21 cellular contexts compared by ENCODE assay signal in the genomic region with DNA sequence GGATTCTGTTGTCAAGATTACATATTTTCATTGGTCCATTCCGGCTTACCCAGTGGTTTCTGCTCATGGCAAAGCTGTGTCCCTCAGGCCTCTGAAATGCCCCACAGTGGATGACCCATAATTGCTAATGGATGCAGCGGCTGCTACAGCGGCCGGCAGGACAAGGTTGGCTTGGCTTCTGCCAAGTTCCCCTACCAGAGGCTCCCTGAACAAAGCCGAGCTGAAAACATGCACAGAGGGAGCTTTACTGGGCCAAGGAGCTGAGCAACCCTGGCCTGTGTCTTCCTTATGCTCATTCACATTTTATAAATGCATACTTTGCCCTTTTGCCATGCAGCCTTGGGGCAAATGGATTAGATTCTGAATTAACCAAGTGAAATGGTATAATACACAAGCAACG.
"Had no signal": no experiment of that assay in that cellular context is flagged by ENCODE, and none has a peak within 500 bp of the region (broad histone marks: within the 10 kb centered on the region; RNA-seq: fewer than 3 reads in every experiment).

No MANE protein-coding gene starts in this region.

- FAIRE-seq: islet of Langerhans, kidney, pancreas had no signal

- ATAC-seq: left colon; naive thymus-derived CD8-positive, alpha-beta T cell; pancreas; right cardiac atrium; sciatic nerve; stimulated activated naive B cell treated with anti-CD40 and anti-IgM and Interleukin-4, amounts not matched to agents 10 μg/mL and 1 μg/mL and 100 μg/mL, for 72 hours; stimulated activated naive CD8-positive, alpha-beta T cell treated with anti-CD3 and anti-CD28 coated beads, Interleukin-15, Interleukin-2, amounts not matched to agents 100 U/mL and 50 U/mL, for 24 hours had no signal

- H3K27ac ChIP-seq: left ventricle myocardium inferior, pancreas, skin epidermis, stomach, testis, thyroid gland, transverse colon, upper lobe of left lung had no signal

- DNase-seq: immature natural killer cell; kidney; left colon; left ventricle myocardium inferior; naive thymus-derived CD8-positive, alpha-beta T cell; pancreas; right cardiac atrium; stimulated activated CD4-positive, alpha-beta T cell treated with anti-CD3 and anti-CD28 coated beads, Interleukin-12 subunit alpha, Interleukin-12 subunit beta, amount 100 ng/mL, for 4 hours; stimulated activated CD4-positive, alpha-beta T cell treated with anti-CD3 and anti-CD28 coated beads, Interleukin-15, amount 100 ng/mL, for 24 hours; stimulated activated CD4-positive, alpha-beta T cell treated with anti-CD3 and anti-CD28 coated beads, Interleukin-2, amount 100 ng/mL, for 24 hours; stimulated activated CD4-positive, alpha-beta T cell treated with anti-CD3 and anti-CD28 coated beads, Interleukin-4, amount 100 ng/mL, for 1 hour; stimulated activated naive B cell treated with anti-CD40 and anti-IgM and Interleukin-4, amounts not matched to agents 10 μg/mL and 1 μg/mL and 100 μg/mL, for 72 hours; stimulated activated naive CD8-positive, alpha-beta T cell treated with anti-CD3 and anti-CD28 coated beads, Interleukin-15, Interleukin-2, amounts not matched to agents 100 U/mL and 50 U/mL, for 24 hours; stomach; testis; thyroid gland; transverse colon; upper lobe of left lung had no signal
